In the genomic region with DNA sequence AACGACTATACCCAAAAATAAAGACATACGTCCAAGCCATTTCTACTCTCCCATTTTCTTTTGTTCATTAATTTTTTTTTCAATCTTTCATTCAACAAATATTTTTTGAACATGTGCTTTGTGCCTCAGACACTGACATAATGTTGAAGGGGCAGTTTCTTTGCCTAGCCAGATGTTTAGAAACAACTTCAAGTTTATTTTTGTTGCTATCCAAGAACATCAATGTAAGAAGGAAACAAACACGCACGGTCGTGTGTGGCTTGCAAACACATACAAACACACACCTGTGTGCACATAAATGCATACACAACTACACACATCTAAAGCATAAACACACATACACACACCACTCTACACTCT, we compare ENCODE assay signal across 1 cellular context.
TF ChIP-seq lines count a peak whose summit lies in the region.

No MANE protein-coding gene starts in this region.

TF ChIP-seq in GM23338, 12 proteins besides CTCF, POLR2A, EP300 and RAD21:
- no peak for TF ChIP-seq ETS1 (IDR thresholded peaks at IDR 0.05)
- no peak for TF ChIP-seq EZH2phosphoT487 (IDR thresholded peaks at IDR 0.05; ENCODE audit: unreplicated experiment)
- TF ChIP-seq ZNF114 (CRISPR knock-in tag; IDR thresholded peaks at IDR 0.05), result no peak
- TF ChIP-seq EZH2 (IDR thresholded peaks at IDR 0.05; ENCODE audit: low read depth, unreplicated experiment), result no peak
- TF ChIP-seq JUNB (IDR thresholded peaks at IDR 0.05; ENCODE audit: unreplicated experiment), result no peak
- TF ChIP-seq ZNF462 (CRISPR knock-in tag; IDR thresholded peaks at IDR 0.05), result no peak
- TF ChIP-seq ZNF331 (CRISPR knock-in tag; IDR thresholded peaks at IDR 0.05; ENCODE audit: low read depth), result no peak
- TF ChIP-seq STAT1 (IDR thresholded peaks at IDR 0.05; ENCODE audit: unreplicated experiment), result no peak
- no peak for TF ChIP-seq NANOG (IDR thresholded peaks at IDR 0.05; ENCODE audit: borderline replicate concordance)
- TF ChIP-seq REST (IDR thresholded peaks at IDR 0.05; ENCODE audit: unreplicated experiment), result no peak
